ENCODE assay signal across 8 cellular contexts in genomic region chr17:7684856-7685532, GRCh38. TPM values are rescaled to one million over a fixed set of nuclear protein-coding genes. Genes with fewer than 3 reads are reported as not detected.
A peak's percentile ranks its signal among the peaks of the same experiment; 100 is the strongest.
DNase-seq lines count a peak whose midpoint lies in the region; ATAC-seq and TF ChIP-seq lines count a peak whose summit lies in the region.

No MANE protein-coding gene starts in this region.

- H3K9me3 ChIP-seq in lower lobe of right lung (no peaks in the 10 kb centered on the region), transverse colon (no peaks in the 10 kb centered on the region)

- peak overlapping the region; percentile 98 for H3K27ac Mint-ChIP-seq in activated naive CD4-positive, alpha-beta T cell treated with anti-CD3 and anti-CD28 coated beads, Interleukin-2, amount 10 ng/mL, durations not matched to agents 7 days and 5 days

- H3K4me3 ChIP-seq in lower lobe of right lung (peak overlapping the region; percentile 95), transverse colon (peak overlapping the region; percentile 58 to 93 (median 76))

- DNase-seq in activated naive CD4-positive, alpha-beta T cell treated with anti-CD3 and anti-CD28 coated beads, Interleukin-2, amount 10 ng/mL, durations not matched to agents 7 days and 5 days, result no peak
- DNase-seq in activated naive CD4-positive, alpha-beta T cell treated with Interleukin-2 at 50 U/mL for 16 hours, result no peak
- peak; percentile 14 for DNase-seq in astrocyte of the hippocampus (ENCODE audit: low read depth, low spot score)
- DNase-seq in lower lobe of right lung, result no peak
- DNase-seq in transverse colon, result no peak
- no peak for DNase-seq in stimulated activated CD4-positive, alpha-beta T cell treated with anti-CD3 and anti-CD28 coated beads, Interleukin-4, amount 100 ng/mL, for 24 hours
- no peak for DNase-seq in activated gamma-delta T cell (lab: John Stamatoyannopoulos, UW)
- no peak for DNase-seq in hepatic stellate cell (ENCODE audit: low spot score)

- no peaks in the 10 kb centered on the region for H3K9me3 Mint-ChIP-seq in activated naive CD4-positive, alpha-beta T cell treated with anti-CD3 and anti-CD28 coated beads, Interleukin-2, amount 10 ng/mL, durations not matched to agents 7 days and 5 days

- H3K36me3 ChIP-seq in lower lobe of right lung, result no peaks in the 10 kb centered on the region
- no peaks in the 10 kb centered on the region for H3K36me3 ChIP-seq in transverse colon

- H3K27me3 ChIP-seq in lower lobe of right lung (ENCODE audit: low read depth), result no peaks in the 10 kb centered on the region
- H3K27me3 ChIP-seq in transverse colon, result no peaks in the 10 kb centered on the region

- H3K27ac ChIP-seq in lower lobe of right lung (peak overlapping the region; percentile 96), transverse colon (peak overlapping the region; percentile 95 to 99 (median 98))

- peaks cover 43% of the 10 kb centered on the region for H3K4me1 Mint-ChIP-seq in activated naive CD4-positive, alpha-beta T cell treated with anti-CD3 and anti-CD28 coated beads, Interleukin-2, amount 10 ng/mL, durations not matched to agents 7 days and 5 days

- peaks cover 23% of the 10 kb centered on the region for H3K36me3 Mint-ChIP-seq in activated naive CD4-positive, alpha-beta T cell treated with anti-CD3 and anti-CD28 coated beads, Interleukin-2, amount 10 ng/mL, durations not matched to agents 7 days and 5 days

- no peak for TF ChIP-seq EP300 in transverse colon (IDR thresholded peaks at IDR 0.05; ENCODE audit: low read depth)

- no peak for TF ChIP-seq POLR2A in transverse colon (IDR thresholded peaks at IDR 0.05)

- no peak for ATAC-seq in lower lobe of right lung

- peak overlapping the region; percentile 93 for H3K4me3 Mint-ChIP-seq in activated naive CD4-positive, alpha-beta T cell treated with anti-CD3 and anti-CD28 coated beads, Interleukin-2, amount 10 ng/mL, durations not matched to agents 7 days and 5 days

- 26 to 33% methylated on average over 14 to 15 of the region's 15 CpGs for WGBS in transverse colon (ENCODE audit: low coverage in 1 of 2), 2 donors

- H3K4me1 ChIP-seq in lower lobe of right lung (peaks cover 31% of the 10 kb centered on the region), transverse colon (peaks cover 15 to 38% (median 25%) of the 10 kb centered on the region in 4 donors)

- in situ Hi-C loops in transverse colon (cut with MboI; ENCODE audit: low pct_ligation_motif_present in 1 of 4, low pct_unique_long_range_greater_than_20kb in 1 of 4, low sequenced_read_pairs in 3 of 4), result loop anchor here in 2 of 4 donors (5.0 to 10.0 kb wide), 2 partner anchors 50 to 53 kb away; partner anchors contain the start of gene SHBG (in 2 of the 2)

- intact Hi-C loops in lower lobe of right lung (cut with DNase I), result no loop called here
- intact Hi-C loops in transverse colon (cut with DNase I; ENCODE audit: low total_unique reads), result loop anchor here (5.0 kb wide), 1 partner anchor 53 kb away; the partner anchor contains the start of gene SHBG

- TF ChIP-seq CTCF in lower lobe of right lung (IDR thresholded peaks at IDR 0.05) (no peak), transverse colon (IDR thresholded peaks at IDR 0.05) (no peak)

- CTCF ChIA-PET in activated naive CD4-positive, alpha-beta T cell treated with anti-CD3 and anti-CD28 coated beads, Interleukin-2, amount 10 ng/mL, durations not matched to agents 7 days and 5 days (lab: Charles Lee), result interaction anchor here (0.9 to 1.7 kb wide), 3 partner anchors 34 to 439 kb away, joined by 4 to 7 read pairs (median 5); partner anchors contain the start of gene ATP1B2

- peaks cover 5% of the 10 kb centered on the region for H3K27me3 Mint-ChIP-seq in activated naive CD4-positive, alpha-beta T cell treated with anti-CD3 and anti-CD28 coated beads, Interleukin-2, amount 10 ng/mL, durations not matched to agents 7 days and 5 days

RNA-seq across cellular contexts. Expression of gene TP53, which starts 2.3 kb away (rescaled TPM):
- total RNA-seq in lower lobe of right lung, result 34.8 TPM
- total RNA-seq in transverse colon, result 10 to 100 TPM; 27.9 to 49.7 (median 31.7) TPM

RNA-seq across cellular contexts. Expression of gene WRAP53, which starts 3.3 kb away (rescaled TPM):
- 8.3 TPM for total RNA-seq in lower lobe of right lung
- total RNA-seq in transverse colon, result 10 to 100 TPM in 1 of 4 donors, 1 to 10 TPM in 3; 3.7 to 33.0 (median 6.0) TPM

RNA-seq across cellular contexts. Expression of gene EFNB3, which starts 20.0 kb away (rescaled TPM):
- 1.6 TPM for total RNA-seq in lower lobe of right lung
- under 1 TPM in 2 of 4 donors, not detected in 2; 0.32 to 0.41 TPM for total RNA-seq in transverse colon

RNA-seq across cellular contexts. Expression of gene DNAH2, which starts 32.5 kb away (rescaled TPM):
- total RNA-seq in lower lobe of right lung (6.2 TPM), transverse colon (under 1 TPM; under 0.01 to 0.55 (median 0.18) TPM)

RNA-seq across cellular contexts. Expression of gene ATP1B2, which starts 34.3 kb away (rescaled TPM):
- total RNA-seq in lower lobe of right lung (3.1 TPM), transverse colon (10 to 100 TPM in 1 of 4 donors, 1 to 10 TPM in 1, under 1 TPM in 2; 0.40 to 20.6 (median 2.3) TPM)
